In genomic region chr9:20396509-20396908, GRCh38 we compare ENCODE assay signal across 16 cellular contexts.
"Had no signal": no experiment of that assay in that cellular context is flagged by ENCODE, and none has a peak within 500 bp of the region (broad histone marks: within the 10 kb centered on the region; RNA-seq: fewer than 3 reads in every experiment).

No MANE protein-coding gene starts in this region.

- H3K36me3 ChIP-seq: colonic mucosa, neutrophil had no signal

- H3K27ac Mint-ChIP-seq: activated B cell treated with CpG ODN at 0.5 μM for 24 hours; stimulated activated naive CD8-positive, alpha-beta T cell treated with anti-CD3 and anti-CD28 coated beads, Interleukin-15, Interleukin-2, amounts not matched to agents 100 ng/mL and 50 ng/mL, for 24 hours; T-helper 17 cell; type B pancreatic cell had no signal

- H2AFZ ChIP-seq: parathyroid adenoma had no signal

- DNase-seq: activated B cell treated with CpG ODN at 0.5 μM for 24 hours; activated gamma-delta T cell treated with Interleukin-2 at 50 U/mL for 16 hours; amygdala; body of pancreas; caudate nucleus; colonic mucosa; islet precursor cell; midbrain; SIG-M5; stimulated activated CD4-positive, alpha-beta T cell treated with anti-CD3 and anti-CD28 coated beads, Interleukin-12 subunit alpha, Interleukin-12 subunit beta, amount 100 ng/mL, for 4 hours; T-helper 17 cell had no signal

- H3K9me3 Mint-ChIP-seq: activated B cell treated with CpG ODN at 0.5 μM for 24 hours; stimulated activated naive CD8-positive, alpha-beta T cell treated with anti-CD3 and anti-CD28 coated beads, Interleukin-15, Interleukin-2, amounts not matched to agents 100 ng/mL and 50 ng/mL, for 24 hours; type B pancreatic cell had no signal

- ATAC-seq: body of pancreas, T-helper 17 cell had no signal

- H3K4me3 ChIP-seq: body of pancreas, colonic mucosa, lung had no signal

- H3K27me3 ChIP-seq: body of pancreas, colonic mucosa, neutrophil had no signal

- H3K4me3 Mint-ChIP-seq: activated B cell treated with CpG ODN at 0.5 μM for 24 hours, T-helper 17 cell, type B pancreatic cell had no signal

- H3K79me2 ChIP-seq: parathyroid adenoma had no signal

- H3K9ac ChIP-seq: parathyroid adenoma had no signal

- H3K9me3 ChIP-seq: body of pancreas, colonic mucosa, neutrophil had no signal

- H3K27ac ChIP-seq: body of pancreas, colonic mucosa, neutrophil, parathyroid adenoma had no signal

- H3K4me1 ChIP-seq: colonic mucosa, parathyroid adenoma had no signal

- H3K27me3 Mint-ChIP-seq: activated B cell treated with CpG ODN at 0.5 μM for 24 hours; stimulated activated naive CD8-positive, alpha-beta T cell treated with anti-CD3 and anti-CD28 coated beads, Interleukin-15, Interleukin-2, amounts not matched to agents 100 ng/mL and 50 ng/mL, for 24 hours; T-helper 17 cell; type B pancreatic cell had no signal
